23 cellular contexts compared by ENCODE assay signal in the genomic region with DNA sequence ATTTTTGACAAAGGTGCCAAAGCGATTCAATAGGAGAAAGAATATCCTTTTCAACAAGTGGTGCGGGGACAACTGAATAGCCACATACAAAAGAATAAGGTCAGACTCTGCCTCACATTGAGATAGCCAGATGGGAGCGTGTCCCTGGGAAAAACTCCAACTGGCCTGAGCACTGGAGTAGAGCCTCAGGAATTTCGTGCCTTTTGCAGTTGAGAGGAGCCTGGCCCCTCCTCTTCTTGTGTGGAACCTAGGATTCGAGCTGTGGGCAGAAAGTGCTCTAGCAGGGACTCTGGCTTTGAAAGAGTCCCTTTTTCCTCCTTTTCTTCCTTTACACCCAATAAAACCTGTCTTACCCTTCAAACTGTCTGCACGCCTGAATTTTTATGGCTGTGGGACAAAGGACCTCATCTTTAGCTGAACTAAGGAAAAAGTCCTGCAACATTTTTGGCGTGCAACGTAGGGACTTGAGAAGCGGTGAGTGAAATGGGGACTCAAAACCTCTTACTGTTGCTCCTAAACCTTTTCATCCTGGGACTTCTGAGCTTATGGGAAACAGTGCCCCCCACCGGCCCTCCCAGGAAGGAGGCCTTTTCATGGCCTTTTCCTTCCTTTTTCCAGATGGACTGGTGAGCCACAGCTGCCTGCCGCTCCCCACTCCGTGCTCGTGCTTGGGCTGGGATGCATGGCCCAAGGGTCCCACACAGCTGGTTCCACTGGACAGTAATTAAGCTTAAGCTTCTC.
DNase-seq lines count a peak whose midpoint lies in the region; FAIRE-seq and TF ChIP-seq lines count a peak whose summit lies in the region.
"Had no signal": no experiment of that assay in that cellular context is flagged by ENCODE, and none has a peak within 500 bp of the region (broad histone marks: within the 10 kb centered on the region; RNA-seq: fewer than 3 reads in every experiment).

No MANE protein-coding gene starts in this region.

- no peak for TF ChIP-seq EP300 in H1 (IDR thresholded peaks at IDR 0.05; ENCODE audit: borderline replicate concordance in 1 of 2, low read depth in 2 of 2, low read length in 2 of 2)

- no peak for FAIRE-seq in H1 (lab: Jason Lieb, UNC)
- FAIRE-seq: HTR-8/SVneo, pancreas, TTC549 had no signal

- no peak overlapping the region for H3K18ac ChIP-seq in H1 (ENCODE audit: extremely low read depth, low read length)
- H3K18ac ChIP-seq in mesendoderm (ENCODE audit: low read length), result no peak overlapping the region

- H3K79me2 ChIP-seq in H1 (ENCODE audit: control insufficient read depth in 1 of 2, insufficient read depth in 2 of 2, low read length in 2 of 2) (no peaks in the 10 kb centered on the region), mesendoderm (ENCODE audit: control insufficient read depth, insufficient read depth, low read length) (no peaks in the 10 kb centered on the region)

- peak overlapping the region; percentile 19 for H3K4me3 ChIP-seq in HAP-1
- no peak overlapping the region for H3K4me3 ChIP-seq in H1 (ENCODE audit: extremely low read depth in 1 of 4, insufficient read depth in 2 of 4, low read depth in 3 of 4, low read length in 4 of 4)
- no peak overlapping the region for H3K4me3 ChIP-seq in mesendoderm (ENCODE audit: low read length)
- H3K4me3 ChIP-seq: pancreas, tibial nerve had no signal

- H3K4ac ChIP-seq in H1 (replicated peaks; ENCODE audit: insufficient read length, low read depth, low read length) (no peak overlapping the region), mesendoderm (ENCODE audit: low read depth, low read length) (no peak overlapping the region)

- no peak overlapping the region for H3K14ac ChIP-seq in H1 (ENCODE audit: insufficient read length)

- H3K36me3 ChIP-seq in HAP-1 (replicated peaks), result no peaks in the 10 kb centered on the region
- no peaks in the 10 kb centered on the region for H3K36me3 ChIP-seq in H1 (ENCODE audit: control insufficient read depth in 2 of 4, insufficient read depth in 4 of 4, low read length in 3 of 4)
- no peaks in the 10 kb centered on the region for H3K36me3 ChIP-seq in mesendoderm (ENCODE audit: control insufficient read depth, insufficient read depth, low read length)
- H3K36me3 ChIP-seq: pancreas, tibial nerve had no signal

- peak; percentile 71 for DNase-seq in ELF-1 (ENCODE audit: low read depth, low spot score)
- DNase-seq in HAP-1 (ENCODE audit: low spot score in 2 of 2), result peak; percentile 80
- no peak for DNase-seq in H1 (ENCODE audit: low read depth in 1 of 2, low spot score in 2 of 2)
- DNase-seq in mesendoderm, result peak; percentile 43
- DNase-seq in RWPE1 (ENCODE audit: low spot score), result no peak
- no peak for DNase-seq in AG08396 (ENCODE audit: low spot score)
- DNase-seq in activated CD8-positive, alpha-beta memory T cell treated with anti-CD3 and anti-CD28 coated beads, Interleukin-2, amount 50 U/mL, for 4 hours, result no peak
- DNase-seq: activated CD4-positive, alpha-beta T cell treated with anti-CD3 and anti-CD28 coated beads, Interleukin-2, amount 10 ng/mL, durations not matched to agents 7 days and 5 days; activated effector memory CD4-positive, alpha-beta T cell treated with Interleukin-2 at 50 U/mL for 16 hours; Calu3; effector CD8-positive, alpha-beta T cell; head of caudate nucleus; Kasumi-1; mesenchymal stem cell; naive thymus-derived CD4-positive, alpha-beta T cell; NCI-H1048; NCI-H2029; pancreas; stimulated activated CD4-positive, alpha-beta T cell treated with anti-CD3 and anti-CD28 coated beads, Interleukin-1b, Interleukin-23, amount 100 ng/mL, for 48 hours; stimulated activated naive CD4-positive, alpha-beta T cell treated with Interleukin-2 at 50 U/mL for 16 hours had no signal

- H4K20me1 ChIP-seq in H1 (replicated peaks in 1 of 2; ENCODE audit: control insufficient read depth in 1 of 2, insufficient read depth in 2 of 2, low read length in 2 of 2), result no peaks in the 10 kb centered on the region

- H2BK5ac ChIP-seq in H1 (ENCODE audit: low read depth, low read length) (no peak overlapping the region), mesendoderm (ENCODE audit: low read length) (no peak overlapping the region)

- TF ChIP-seq RAD21 in H1 (IDR thresholded peaks at IDR 0.05 in 1 of 2, conservative IDR thresholded peaks at IDR 0.05 in 1 of 2; ENCODE audit: low read depth in 2 of 2, low read length in 2 of 2), result peak in 1 of 2 experiments; percentile 21; a peak in 1 of 4 replicates

- TF ChIP-seq POLR2A in H1 (IDR thresholded peaks at IDR 0.05; ENCODE audit: control extremely low read depth in 1 of 2, low read depth in 2 of 2, low read length in 2 of 2), result no peak

- CTCF ChIA-PET in H1 (lab: Charles Lee; ENCODE audit: partially characterized antibody), result interaction anchor here (0.8 to 2.8 kb wide), 7 partner anchors 9 to 297 kb away, joined by 3 to 15 read pairs (median 4); no protein-coding TSS in a partner anchor
- CTCF ChIA-PET in RWPE1 (lab: Yijun Ruan, JAX), result interaction anchor here (0.5 to 0.6 kb wide), 3 partner anchors 9 to 1282 kb away, joined by 3 read pairs; no protein-coding TSS in a partner anchor

- H3K27ac ChIP-seq in H1 (ENCODE audit: low read depth, low read length) (no peak overlapping the region), mesendoderm (ENCODE audit: low read depth, low read length) (no peak overlapping the region), RWPE1 (no peak overlapping the region)
- H3K27ac ChIP-seq: pancreas, tibial nerve had no signal

- H3K9me3 ChIP-seq in HAP-1 (no peaks in the 10 kb centered on the region), H1 (ENCODE audit: insufficient read depth in 2 of 2, low read depth in 1 of 2, low read length in 1 of 2) (no peaks in the 10 kb centered on the region)
- H3K9me3 ChIP-seq: pancreas, tibial nerve had no signal

- H3K56ac ChIP-seq in H1 (replicated peaks; ENCODE audit: insufficient read length, low read depth, low read length) (no peak overlapping the region), mesendoderm (ENCODE audit: low read length) (no peak overlapping the region)

- H2BK12ac ChIP-seq in H1 (ENCODE audit: low read depth, low read length), result no peak overlapping the region

- H2BK120ac ChIP-seq in H1 (replicated peaks; ENCODE audit: low read depth, low read length) (no peak overlapping the region), mesendoderm (ENCODE audit: low read depth, low read length) (no peak overlapping the region)

- peak overlapping the region; percentile 53; the same call in 1 of the 2 replicates for H2AFZ ChIP-seq in H1 (ENCODE audit: low read length)

- H2AK5ac ChIP-seq in H1 (ENCODE audit: low read depth, low read length) (no peak overlapping the region), mesendoderm (ENCODE audit: low read length) (no peak overlapping the region)

- H2BK20ac ChIP-seq in H1 (ENCODE audit: low read length), result no peak overlapping the region

- H4K5ac ChIP-seq in H1 (ENCODE audit: insufficient read length, low read depth, low read length), result no peak overlapping the region
- no peak overlapping the region for H4K5ac ChIP-seq in mesendoderm (ENCODE audit: low read length)

- H3K4me2 ChIP-seq in H1 (ENCODE audit: insufficient read depth in 1 of 2, low read depth in 2 of 2, low read length in 2 of 2) (no peak overlapping the region), mesendoderm (ENCODE audit: low read length) (no peak overlapping the region)

- POLR2A ChIA-PET in H1 (lab: Charles Lee; ENCODE audit: partially characterized antibody), result no interaction called here
- POLR2A ChIA-PET in RWPE1 (lab: Yijun Ruan, JAX; ENCODE audit: low non-redundant PET), result no interaction called here

- H3K79me1 ChIP-seq in H1 (ENCODE audit: low read depth, low read length), result no peaks in the 10 kb centered on the region
- no peaks in the 10 kb centered on the region for H3K79me1 ChIP-seq in mesendoderm (ENCODE audit: low read length)

- in situ Hi-C loops in HAP-1 (cut with MboI; ENCODE audit: low sequenced_read_pairs), result no loop called here

- H4K8ac ChIP-seq in H1 (ENCODE audit: extremely low read depth, insufficient read depth, low read length) (no peak overlapping the region), mesendoderm (ENCODE audit: low read depth, low read length) (no peak overlapping the region)

- TF ChIP-seq CTCF in H1 (IDR thresholded peaks at IDR 0.05; ENCODE audit: control extremely low read depth in 1 of 3, insufficient read depth in 1 of 3, low read depth in 1 of 3, low read length in 3 of 3), result peak in 2 of 3 experiments; percentile 14 to 36; a peak in 2 of 4 replicates
- TF ChIP-seq CTCF in RWPE1 (conservative IDR thresholded peaks at IDR 0.05; ENCODE audit: low read depth), result no peak

- WGBS in H1 (ENCODE audit: extremely low coverage in 1 of 2, insufficient coverage in 1 of 2, insufficient read length in 1 of 2, insufficient replicate concordance in 2 of 2, low coverage in 1 of 2, low lambda C conversion rate in 2 of 2, missing lambda C conversion rate in 1 of 2), 2 experiments, result 75% methylated on average over 10 of the region's 13 CpGs; no CpG with 5 or more reads in 1 of the 2 experiments
- no CpG with 5 or more reads among the region's 13 CpGs for WGBS in mesendoderm (ENCODE audit: extremely low coverage, insufficient coverage, low lambda C conversion rate)

- no peak overlapping the region for H4K91ac ChIP-seq in H1 (replicated peaks; ENCODE audit: insufficient read length, low read length)

- H2BK15ac ChIP-seq in H1 (ENCODE audit: low read length) (no peak overlapping the region), mesendoderm (replicated peaks; ENCODE audit: low read depth) (no peak overlapping the region)

- no peaks in the 10 kb centered on the region for H3K23me2 ChIP-seq in H1 (ENCODE audit: low read depth, low read length)

- H3K9ac ChIP-seq in H1 (replicated peaks in 1 of 4; ENCODE audit: extremely low read depth in 1 of 4, low read depth in 3 of 4, low read length in 3 of 4), result no peak overlapping the region
- H3K9ac ChIP-seq in mesendoderm (ENCODE audit: low read length), result no peak overlapping the region

- peaks cover 47% of the 10 kb centered on the region for H3K4me1 ChIP-seq in HAP-1
- H3K4me1 ChIP-seq in H1 (replicated peaks in 1 of 4; ENCODE audit: control insufficient read depth in 3 of 4, insufficient read depth in 4 of 4, low read length in 3 of 4), result peaks cover 0 to 2% (median 0%) of the 10 kb centered on the region in 4 experiments; a peak in 1 of 7 replicates
- no peaks in the 10 kb centered on the region for H3K4me1 ChIP-seq in mesendoderm (ENCODE audit: control insufficient read depth, low read depth, low read length)
- H3K4me1 ChIP-seq: pancreas, tibial nerve had no signal

- H3K23ac ChIP-seq in H1 (ENCODE audit: insufficient read length), result no peak overlapping the region
- H3K23ac ChIP-seq in mesendoderm (ENCODE audit: low read length), result no peak overlapping the region

- no peaks in the 10 kb centered on the region for H3K27me3 ChIP-seq in HAP-1 (ENCODE audit: low read depth)
- no peaks in the 10 kb centered on the region for H3K27me3 ChIP-seq in H1 (replicated peaks in 1 of 4; ENCODE audit: control insufficient read depth in 3 of 4, extremely low read depth in 1 of 4, insufficient read depth in 3 of 4, low read length in 3 of 4)
- no peaks in the 10 kb centered on the region for H3K27me3 ChIP-seq in mesendoderm (ENCODE audit: insufficient read depth, low read length, poor library complexity)

TF ChIP-seq in H1, 55 proteins besides CTCF, POLR2A, EP300 and RAD21 (continues in another document):
- TF ChIP-seq SAP30 (IDR thresholded peaks at IDR 0.05; ENCODE audit: insufficient read depth, insufficient replicate concordance, low read length) (no peak), GABPA (IDR thresholded peaks at IDR 0.05; ENCODE audit: borderline replicate concordance, insufficient read depth, low read length) (no peak), CEBPB (IDR thresholded peaks at IDR 0.05; ENCODE audit: low read depth, low read length) (no peak)

Comparison
In these comparisons a context has a peak if more than half of its experiments do, and no peak if none do; other contexts are left out.
1. DNase-seq: peak in ELF-1 (single experiment), HAP-1 (2 of 2) and mesendoderm (single experiment); none in H1 (0 of 2), RWPE1 (single experiment), AG08396 (single experiment) and activated CD8-positive, alpha-beta memory T cell treated with anti-CD3 and anti-CD28 coated beads, Interleukin-2, amount 50 U/mL, for 4 hours (single experiment).